In the genomic region with DNA sequence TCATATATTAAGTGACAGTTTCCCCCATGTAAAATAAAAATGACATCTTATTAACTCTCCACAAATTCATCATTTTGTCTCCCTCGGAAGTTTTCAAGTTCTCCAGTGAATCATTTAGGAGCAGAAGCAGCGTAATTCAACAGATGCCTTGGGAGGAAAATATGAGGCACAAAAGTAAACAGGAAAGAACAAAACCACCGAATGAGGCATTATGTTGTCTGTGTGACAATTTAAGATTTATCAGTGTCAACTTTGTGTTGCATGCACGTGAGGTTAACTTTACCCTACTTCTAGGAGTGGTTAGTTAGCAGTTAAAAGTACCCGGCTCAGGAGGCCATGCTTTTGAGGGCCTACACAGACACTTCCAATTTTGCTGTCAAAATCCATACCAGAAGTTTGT, we compare ENCODE assay signal across 15 cellular contexts.
DNase-seq lines count a peak whose midpoint lies in the region; ATAC-seq and TF ChIP-seq lines count a peak whose summit lies in the region.
"Had no signal": no experiment of that assay in that cellular context is flagged by ENCODE, and none has a peak within 500 bp of the region (broad histone marks: within the 10 kb centered on the region; RNA-seq: fewer than 3 reads in every experiment).

No MANE protein-coding gene starts in this region.

- no peak overlapping the region for H3K4me3 ChIP-seq in GM23338
- H3K4me3 ChIP-seq in fibroblast of mammary gland (ENCODE audit: control insufficient read depth, low read depth, low read length) = no peak overlapping the region
- no peak overlapping the region for H3K4me3 ChIP-seq in smooth muscle cell
- H3K4me3 ChIP-seq in GM23248 = no peak overlapping the region
- H3K4me3 ChIP-seq: SK-N-MC had no signal

- H3K79me2 ChIP-seq in GM23338 (replicated peaks; ENCODE audit: insufficient read depth) (no peaks in the 10 kb centered on the region), smooth muscle cell (ENCODE audit: low read depth) (no peaks in the 10 kb centered on the region), GM23248 (ENCODE audit: insufficient read depth) (no peaks in the 10 kb centered on the region)

- H3K36me3 ChIP-seq in GM23338 (ENCODE audit: insufficient read depth) (no peaks in the 10 kb centered on the region), smooth muscle cell (ENCODE audit: low read depth) (no peaks in the 10 kb centered on the region), GM23248 (ENCODE audit: low read depth) (no peaks in the 10 kb centered on the region)

- H3K4me2 ChIP-seq in GM23338 (no peak overlapping the region), smooth muscle cell (peak overlapping the region; percentile 52), GM23248 (ENCODE audit: unreplicated experiment) (no peak overlapping the region)

- no peak overlapping the region for H3K9ac ChIP-seq in smooth muscle cell (ENCODE audit: low read depth)
- H3K9ac ChIP-seq in GM23248 = no peak overlapping the region

- no peaks in the 10 kb centered on the region for H3K9me2 ChIP-seq in GM23338 (ENCODE audit: insufficient read depth)
- H3K9me2 ChIP-seq in GM23248 (ENCODE audit: insufficient read depth) = no peaks in the 10 kb centered on the region

- TF ChIP-seq CTCF in GM23338 (conservative IDR thresholded peaks at IDR 0.05; ENCODE audit: low read depth in 2 of 2) = no peak
- TF ChIP-seq CTCF in fibroblast of mammary gland (conservative IDR thresholded peaks at IDR 0.05; ENCODE audit: control insufficient read depth, insufficient read depth, low read depth, low read length) = no peak
- no peak for TF ChIP-seq CTCF in smooth muscle cell (IDR thresholded peaks at IDR 0.05; ENCODE audit: borderline replicate concordance, insufficient read depth, poor library complexity, severe bottlenecking)

- no peaks in the 10 kb centered on the region for H3F3A ChIP-seq in GM23338 (replicated peaks; ENCODE audit: low read depth)
- no peaks in the 10 kb centered on the region for H3F3A ChIP-seq in smooth muscle cell (ENCODE audit: low read depth)
- no peaks in the 10 kb centered on the region for H3F3A ChIP-seq in GM23248 (ENCODE audit: insufficient read depth)

- H4K20me1 ChIP-seq in GM23338 (replicated peaks; ENCODE audit: insufficient read depth) (no peaks in the 10 kb centered on the region), smooth muscle cell (ENCODE audit: low read depth) (no peaks in the 10 kb centered on the region), GM23248 (ENCODE audit: insufficient read depth) (no peaks in the 10 kb centered on the region)

- DNase-seq in GM23338 (ENCODE audit: low spot score) = no peak
- DNase-seq in M059J (ENCODE audit: low read depth) = peak; percentile 36
- peak; percentile 40 for DNase-seq in fibroblast of mammary gland (ENCODE audit: low read depth)
- no peak for DNase-seq in smooth muscle cell (lab: John Stamatoyannopoulos, UW; ENCODE audit: unreplicated experiment)
- DNase-seq in NCI-H526 treated with DMSO at 0.1 percent for 48 hours (lab: John Stamatoyannopoulos, UW) = no peak
- DNase-seq in GM23248 = no peak
- DNase-seq: CD8-positive, alpha-beta memory T cell; Kasumi-1; MV-4-11; NCI-H1436; NCI-H2081 treated with DMSO at 0.1 percent for 48 hours; NK-92 treated with Interleukin-12 subunit alpha and Interleukin-12 subunit beta, amount 100 ng/mL, for 24 hours had no signal

- H3K4me3 Mint-ChIP-seq in GM23338 = no peak overlapping the region
- H3K4me3 Mint-ChIP-seq: CD8-positive, alpha-beta memory T cell had no signal

- no peaks in the 10 kb centered on the region for H3K27me3 Mint-ChIP-seq in GM23338 (ENCODE audit: insufficient read depth, low read depth, poor library complexity)

- no peaks in the 10 kb centered on the region for H3K4me1 Mint-ChIP-seq in GM23338
- H3K4me1 Mint-ChIP-seq: CD8-positive, alpha-beta memory T cell had no signal

- no peak overlapping the region for H3K27ac Mint-ChIP-seq in GM23338
- H3K27ac Mint-ChIP-seq: CD8-positive, alpha-beta memory T cell had no signal

- H3K27ac ChIP-seq in GM23338 (ENCODE audit: low read depth) (no peak overlapping the region), smooth muscle cell (ENCODE audit: low read depth) (peak overlapping the region; percentile 64), GM23248 (no peak overlapping the region)
- H3K27ac ChIP-seq: SK-N-MC had no signal

- H2AFZ ChIP-seq in GM23338 (peak overlapping the region; percentile 63), smooth muscle cell (ENCODE audit: low read depth) (no peak overlapping the region), GM23248 (no peak overlapping the region)

- WGBS in smooth muscle cell (ENCODE audit: low lambda C conversion rate) = 40% methylated on average over 5 of the region's 5 CpGs
- WGBS in GM23248 (ENCODE audit: low coverage in 1 of 2, low lambda C conversion rate in 2 of 2, missing lambda C conversion rate in 2 of 2), 2 experiments = 65 to 69% methylated on average over 5 of the region's 5 CpGs

- no peaks in the 10 kb centered on the region for H3K9me3 Mint-ChIP-seq in GM23338

- H3K9me3 ChIP-seq in smooth muscle cell (replicated peaks; ENCODE audit: low read depth) (no peaks in the 10 kb centered on the region), GM23248 (ENCODE audit: low read depth) (no peaks in the 10 kb centered on the region)

- H3K4me1 ChIP-seq in GM23338 (ENCODE audit: insufficient read depth) = no peaks in the 10 kb centered on the region
- no peaks in the 10 kb centered on the region for H3K4me1 ChIP-seq in smooth muscle cell (ENCODE audit: low read depth)
- H3K4me1 ChIP-seq in GM23248 (ENCODE audit: insufficient read depth) = no peaks in the 10 kb centered on the region

- H3K27me3 ChIP-seq in GM23338 (ENCODE audit: insufficient read depth) (no peaks in the 10 kb centered on the region), smooth muscle cell (ENCODE audit: low read depth) (no peaks in the 10 kb centered on the region), GM23248 (replicated peaks; ENCODE audit: insufficient read depth) (no peaks in the 10 kb centered on the region)

- H3K36me3 Mint-ChIP-seq in GM23338 (ENCODE audit: low read depth) = no peaks in the 10 kb centered on the region
- H3K36me3 Mint-ChIP-seq: CD8-positive, alpha-beta memory T cell had no signal

- no peak for TF ChIP-seq POLR2A in GM18505 (IDR thresholded peaks at IDR 0.05; ENCODE audit: borderline replicate concordance, extremely low read depth, insufficient read depth, insufficient read length)

- ATAC-seq in GM23338 (no peak), GM18505 (IDR thresholded peaks at IDR 0.05; ENCODE audit: unreplicated experiment) (no peak)
- ATAC-seq: HCT116 had no signal

- in situ Hi-C loops in GM23248 (cut with MboI) = no loop called here

TF ChIP-seq in GM23338, 12 proteins besides CTCF, POLR2A, EP300 and RAD21 (continues in another document):
- TF ChIP-seq EZH2phosphoT487 (IDR thresholded peaks at IDR 0.05; ENCODE audit: unreplicated experiment) = no peak
- TF ChIP-seq, protein P1, sequence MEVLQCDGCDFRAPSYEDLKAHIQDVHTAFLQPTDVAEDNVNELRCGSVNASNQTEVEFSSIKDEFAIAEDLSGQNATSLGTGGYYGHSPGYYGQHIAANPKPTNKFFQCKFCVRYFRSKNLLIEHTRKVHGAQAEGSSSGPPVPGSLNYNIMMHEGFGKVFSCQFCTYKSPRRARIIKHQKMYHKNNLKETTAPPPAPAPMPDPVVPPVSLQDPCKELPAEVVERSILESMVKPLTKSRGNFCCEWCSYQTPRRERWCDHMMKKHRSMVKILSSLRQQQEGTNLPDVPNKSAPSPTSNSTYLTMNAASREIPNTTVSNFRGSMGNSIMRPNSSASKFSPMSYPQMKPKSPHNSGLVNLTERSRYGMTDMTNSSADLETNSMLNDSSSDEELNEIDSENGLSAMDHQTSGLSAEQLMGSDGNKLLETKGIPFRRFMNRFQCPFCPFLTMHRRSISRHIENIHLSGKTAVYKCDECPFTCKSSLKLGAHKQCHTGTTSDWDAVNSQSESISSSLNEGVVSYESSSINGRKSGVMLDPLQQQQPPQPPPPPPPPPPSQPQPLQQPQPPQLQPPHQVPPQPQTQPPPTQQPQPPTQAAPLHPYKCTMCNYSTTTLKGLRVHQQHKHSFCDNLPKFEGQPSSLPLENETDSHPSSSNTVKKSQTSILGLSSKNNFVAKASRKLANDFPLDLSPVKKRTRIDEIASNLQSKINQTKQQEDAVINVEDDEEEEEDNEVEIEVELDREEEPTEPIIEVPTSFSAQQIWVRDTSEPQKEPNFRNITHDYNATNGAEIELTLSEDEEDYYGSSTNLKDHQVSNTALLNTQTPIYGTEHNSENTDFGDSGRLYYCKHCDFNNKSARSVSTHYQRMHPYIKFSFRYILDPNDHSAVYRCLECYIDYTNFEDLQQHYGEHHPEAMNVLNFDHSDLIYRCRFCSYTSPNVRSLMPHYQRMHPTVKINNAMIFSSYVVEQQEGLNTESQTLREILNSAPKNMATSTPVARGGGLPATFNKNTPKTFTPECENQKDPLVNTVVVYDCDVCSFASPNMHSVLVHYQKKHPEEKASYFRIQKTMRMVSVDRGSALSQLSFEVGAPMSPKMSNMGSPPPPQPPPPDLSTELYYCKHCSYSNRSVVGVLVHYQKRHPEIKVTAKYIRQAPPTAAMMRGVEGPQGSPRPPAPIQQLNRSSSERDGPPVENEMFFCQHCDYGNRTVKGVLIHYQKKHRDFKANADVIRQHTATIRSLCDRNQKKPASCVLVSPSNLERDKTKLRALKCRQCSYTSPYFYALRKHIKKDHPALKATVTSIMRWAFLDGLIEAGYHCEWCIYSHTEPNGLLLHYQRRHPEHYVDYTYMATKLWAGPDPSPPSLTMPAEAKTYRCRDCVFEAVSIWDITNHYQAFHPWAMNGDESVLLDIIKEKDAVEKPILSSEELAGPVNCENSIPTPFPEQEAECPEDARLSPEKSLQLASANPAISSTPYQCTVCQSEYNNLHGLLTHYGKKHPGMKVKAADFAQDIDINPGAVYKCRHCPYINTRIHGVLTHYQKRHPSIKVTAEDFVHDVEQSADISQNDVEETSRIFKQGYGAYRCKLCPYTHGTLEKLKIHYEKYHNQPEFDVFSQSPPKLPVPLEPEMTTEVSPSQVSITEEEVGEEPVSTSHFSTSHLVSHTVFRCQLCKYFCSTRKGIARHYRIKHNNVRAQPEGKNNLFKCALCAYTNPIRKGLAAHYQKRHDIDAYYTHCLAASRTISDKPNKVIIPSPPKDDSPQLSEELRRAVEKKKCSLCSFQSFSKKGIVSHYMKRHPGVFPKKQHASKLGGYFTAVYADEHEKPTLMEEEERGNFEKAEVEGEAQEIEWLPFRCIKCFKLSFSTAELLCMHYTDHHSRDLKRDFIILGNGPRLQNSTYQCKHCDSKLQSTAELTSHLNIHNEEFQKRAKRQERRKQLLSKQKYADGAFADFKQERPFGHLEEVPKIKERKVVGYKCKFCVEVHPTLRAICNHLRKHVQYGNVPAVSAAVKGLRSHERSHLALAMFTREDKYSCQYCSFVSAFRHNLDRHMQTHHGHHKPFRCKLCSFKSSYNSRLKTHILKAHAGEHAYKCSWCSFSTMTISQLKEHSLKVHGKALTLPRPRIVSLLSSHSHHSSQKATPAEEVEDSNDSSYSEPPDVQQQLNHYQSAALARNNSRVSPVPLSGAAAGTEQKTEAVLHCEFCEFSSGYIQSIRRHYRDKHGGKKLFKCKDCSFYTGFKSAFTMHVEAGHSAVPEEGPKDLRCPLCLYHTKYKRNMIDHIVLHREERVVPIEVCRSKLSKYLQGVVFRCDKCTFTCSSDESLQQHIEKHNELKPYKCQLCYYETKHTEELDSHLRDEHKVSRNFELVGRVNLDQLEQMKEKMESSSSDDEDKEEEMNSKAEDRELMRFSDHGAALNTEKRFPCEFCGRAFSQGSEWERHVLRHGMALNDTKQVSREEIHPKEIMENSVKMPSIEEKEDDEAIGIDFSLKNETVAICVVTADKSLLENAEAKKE (CRISPR knock-in tag; IDR thresholded peaks at IDR 0.05) = no peak

Comparison
In these comparisons a context has a peak if more than half of its experiments do, and no peak if none do; other contexts are left out.
1. DNase-seq: peak in M059J (single experiment) and fibroblast of mammary gland (single experiment); none in GM23338 (single experiment), smooth muscle cell (single experiment), NCI-H526 treated with DMSO at 0.1 percent for 48 hours (single experiment) and GM23248 (single experiment).